In the genomic region with DNA sequence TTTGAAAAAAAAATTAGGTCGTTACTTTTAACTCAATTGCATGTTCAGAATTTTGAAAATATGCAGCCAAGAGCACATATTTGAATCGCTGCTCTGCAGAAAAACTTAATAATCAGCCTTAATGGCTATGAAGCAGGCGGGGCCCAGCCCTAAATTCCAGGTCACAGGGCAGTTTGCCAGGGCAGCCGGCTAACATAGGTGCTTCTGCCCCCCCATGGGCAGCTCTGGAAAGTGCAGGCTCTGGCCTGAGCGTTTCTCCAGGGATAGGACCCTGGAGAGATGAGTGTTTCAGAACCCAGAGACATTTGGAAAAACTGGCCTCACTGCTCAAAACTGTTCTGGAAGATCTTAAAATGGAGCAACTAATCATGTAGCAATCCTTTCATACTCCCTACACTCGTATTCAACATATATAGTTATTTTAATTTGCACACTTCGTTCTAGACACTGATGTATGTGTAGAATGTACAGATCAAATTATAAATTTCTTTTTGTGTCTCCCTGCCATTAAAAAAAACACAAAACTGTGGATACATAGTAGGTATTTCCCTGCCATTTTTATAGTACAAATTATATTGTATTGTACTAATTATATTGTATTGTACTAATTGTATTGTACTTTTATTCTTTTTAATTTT, we compare ENCODE assay signal across 8 cellular contexts. TPM values are rescaled to one million over a fixed set of nuclear protein-coding genes. Genes with fewer than 3 reads are reported as not detected.
DNase-seq lines count a peak whose midpoint lies in the region; ATAC-seq and TF ChIP-seq lines count a peak whose summit lies in the region.

No MANE protein-coding gene starts in this region.

- no peak overlapping the region for H2AFZ ChIP-seq in hepatocyte

- ATAC-seq in GM21786 (IDR thresholded peaks at IDR 0.05; ENCODE audit: unreplicated experiment): peak; percentile 50
- no peak for ATAC-seq in GM18873 (IDR thresholded peaks at IDR 0.05; ENCODE audit: low FRiP score, unreplicated experiment)

- H3K9me2 ChIP-seq in hepatocyte (replicated peaks; ENCODE audit: insufficient read depth): no peaks in the 10 kb centered on the region

- CTCF ChIA-PET in CD4-positive, alpha-beta memory T cell (lab: Charles Lee; ENCODE audit: partially characterized antibody): interaction anchor here (0.7 to 14.1 kb wide), 19 partner anchors 10 to 180 kb away, joined by 3 to 272 read pairs (median 4); a partner anchor contains a TSS

- H3K79me2 ChIP-seq in hepatocyte: no peaks in the 10 kb centered on the region

- peaks cover 0 to 4% (median 0%) of the 10 kb centered on the region in 8 donors for H3K9me3 Mint-ChIP-seq in CD4-positive, alpha-beta memory T cell

- peak overlapping the region; percentile 23 for H3K4me2 ChIP-seq in hepatocyte

- no peak overlapping the region for H3K4me3 Mint-ChIP-seq in CD4-positive, alpha-beta memory T cell

- no peaks in the 10 kb centered on the region for H3K9me3 ChIP-seq in CD4-positive, alpha-beta memory T cell (ENCODE audit: control insufficient read depth in 1 of 2, low read length in 2 of 2)
- no peaks in the 10 kb centered on the region for H3K9me3 ChIP-seq in ascending aorta
- H3K9me3 ChIP-seq in hepatocyte (ENCODE audit: low read depth): no peaks in the 10 kb centered on the region

- WGBS in hepatocyte (ENCODE audit: low lambda C conversion rate, missing lambda C conversion rate): 20% methylated on average over 7 of the region's 7 CpGs

- TF ChIP-seq CTCF in ascending aorta (IDR thresholded peaks at IDR 0.05): peak; percentile 84 to 94 (median 89)
- TF ChIP-seq CTCF in hepatocyte (IDR thresholded peaks at IDR 0.05; ENCODE audit: poor library complexity): peak; percentile 88

- intact Hi-C loops in CD4-positive, alpha-beta memory T cell (cut with micrococcal nuclease): loop anchor here (1.0 to 5.0 kb wide), 6 partner anchors 39 to 318 kb away; a partner anchor contains a TSS
- intact Hi-C loops in ascending aorta (cut with DNase I): loop anchor here (1.0 to 5.0 kb wide), 2 partner anchors 38 to 97 kb away; no protein-coding TSS in a partner anchor

- H4K20me1 ChIP-seq in hepatocyte (ENCODE audit: insufficient read depth, poor library complexity, severe bottlenecking): no peaks in the 10 kb centered on the region

- POLR2A ChIA-PET in CD4-positive, alpha-beta memory T cell (lab: Charles Lee; ENCODE audit: partially characterized antibody): interaction anchor here (1.3 to 2.2 kb wide), 5 partner anchors 38 to 100 kb away, joined by 3 to 12 read pairs (median 7); a partner anchor contains a TSS

- no peaks in the 10 kb centered on the region for H3K36me3 ChIP-seq in CD4-positive, alpha-beta memory T cell (ENCODE audit: insufficient read depth, low read length)
- H3K36me3 ChIP-seq in ascending aorta (no peaks in the 10 kb centered on the region), hepatocyte (replicated peaks; ENCODE audit: insufficient read depth, low read depth) (no peaks in the 10 kb centered on the region)

- H3K36me3 Mint-ChIP-seq in CD4-positive, alpha-beta memory T cell: no peaks in the 10 kb centered on the region

- H3K4me1 Mint-ChIP-seq in CD4-positive, alpha-beta memory T cell: peaks cover 7 to 11% (median 10%) of the 10 kb centered on the region in 4 donors

- no peaks in the 10 kb centered on the region for H3K27me3 ChIP-seq in CD4-positive, alpha-beta memory T cell (ENCODE audit: insufficient read depth, low read length)
- no peaks in the 10 kb centered on the region for H3K27me3 ChIP-seq in ascending aorta
- H3K27me3 ChIP-seq in hepatocyte: no peaks in the 10 kb centered on the region

- H3K4me3 ChIP-seq in CD4-positive, alpha-beta memory T cell (ENCODE audit: low read length in 2 of 2): no peak overlapping the region
- H3K4me3 ChIP-seq in ascending aorta (no peak overlapping the region), hepatocyte (no peak overlapping the region), skeletal muscle cell (ENCODE audit: low read depth, low read length) (no peak overlapping the region)

- peak; percentile 68 to 75 (median 74) for DNase-seq in CD4-positive, alpha-beta memory T cell
- DNase-seq in NCI-H1930 (lab: John Stamatoyannopoulos, UW) (peak; percentile 36 to 51), T1000 (lab: John Stamatoyannopoulos, UW) (peak; percentile 74), ascending aorta (ENCODE audit: low spot score in 2 of 2) (peak; percentile 43 to 95), hepatocyte (ENCODE audit: low spot score) (peak; percentile 93), skeletal muscle cell (ENCODE audit: low read depth) (peak; percentile 68)

- H3K4me1 ChIP-seq in CD4-positive, alpha-beta memory T cell (ENCODE audit: insufficient read depth, low read length): peaks cover 13% of the 10 kb centered on the region
- peaks cover 0 to 4% of the 10 kb centered on the region in 2 donors for H3K4me1 ChIP-seq in ascending aorta
- H3K4me1 ChIP-seq in hepatocyte (ENCODE audit: insufficient read depth): no peaks in the 10 kb centered on the region

- peak overlapping the region in 1 of 7 donors; percentile 42 for H3K27ac Mint-ChIP-seq in CD4-positive, alpha-beta memory T cell

- H3K27ac ChIP-seq in CD4-positive, alpha-beta memory T cell (ENCODE audit: low read depth, low read length): no peak overlapping the region
- H3K27ac ChIP-seq in ascending aorta (no peak overlapping the region), hepatocyte (no peak overlapping the region)

- H3K27me3 Mint-ChIP-seq in CD4-positive, alpha-beta memory T cell: no peaks in the 10 kb centered on the region

RNA-seq across cellular contexts. Expression of a gene that starts 26.0 kb away (rescaled TPM):
- 1 to 10 TPM; 4.5 to 5.0 TPM for total RNA-seq in CD4-positive, alpha-beta memory T cell
- polyA plus RNA-seq in CD4-positive, alpha-beta memory T cell: 1 to 10 TPM; 2.3 to 2.9 TPM
- total RNA-seq in ascending aorta (2.3 TPM), hepatocyte (8.3 and 11.7 TPM in 2 replicates)
- 7.1 and 7.4 TPM in 2 replicates for polyA plus RNA-seq in hepatocyte
